In genomic region chr2:40534528-40534927, GRCh38 we compare ENCODE assay signal across 16 cellular contexts.
"Had no signal": no experiment of that assay in that cellular context is flagged by ENCODE, and none has a peak within 500 bp of the region (broad histone marks: within the 10 kb centered on the region; RNA-seq: fewer than 3 reads in every experiment).

No MANE protein-coding gene starts in this region.

- DNase-seq: activated CD4-positive, alpha-beta T cell treated with anti-CD3 and anti-CD28 coated beads, Interleukin-2, amount 50 U/mL, for 48 hours; activated effector memory CD4-positive, alpha-beta T cell treated with Interleukin-2 at 50 U/mL for 16 hours; activated naive CD4-positive, alpha-beta T cell treated with anti-CD3 and anti-CD28 coated beads, Interleukin-2, amount 50 U/mL, for 16 hours; activated T-cell treated with anti-CD3 and anti-CD28 coated beads, Interleukin-2, amount 50 U/mL, for 24 hours; caudate nucleus; kidney; left ventricle myocardium inferior; mesenchymal stem cell; nephron progenitor cell; spleen; stimulated activated naive CD8-positive, alpha-beta T cell treated with anti-CD3 and anti-CD28 coated beads, Interleukin-15, amount 100 ng/mL, for 72 hours; testis; upper lobe of left lung had no signal

- H3K9me3 Mint-ChIP-seq: activated T-cell treated with anti-CD3 and anti-CD28 coated beads, Interleukin-2, amount 50 U/mL, for 24 hours; nephron progenitor cell; stimulated activated naive CD8-positive, alpha-beta T cell treated with anti-CD3 and anti-CD28 coated beads, Interleukin-15, amount 100 ng/mL, for 72 hours had no signal

- H3K4me3 Mint-ChIP-seq: activated T-cell treated with anti-CD3 and anti-CD28 coated beads, Interleukin-2, amount 50 U/mL, for 24 hours; nephron progenitor cell; stimulated activated naive CD8-positive, alpha-beta T cell treated with anti-CD3 and anti-CD28 coated beads, Interleukin-15, amount 100 ng/mL, for 72 hours had no signal

- H3K27ac Mint-ChIP-seq: activated T-cell treated with anti-CD3 and anti-CD28 coated beads, Interleukin-2, amount 50 U/mL, for 24 hours; nephron progenitor cell; progenitor cell of endocrine pancreas; stimulated activated naive CD8-positive, alpha-beta T cell treated with anti-CD3 and anti-CD28 coated beads, Interleukin-15, amount 100 ng/mL, for 72 hours had no signal

- H3K4me1 Mint-ChIP-seq: nephron progenitor cell; stimulated activated naive CD8-positive, alpha-beta T cell treated with anti-CD3 and anti-CD28 coated beads, Interleukin-15, amount 100 ng/mL, for 72 hours had no signal

- FAIRE-seq: colon, endometrium, kidney had no signal

- H3K27me3 Mint-ChIP-seq: activated T-cell treated with anti-CD3 and anti-CD28 coated beads, Interleukin-2, amount 50 U/mL, for 24 hours; progenitor cell of endocrine pancreas; stimulated activated naive CD8-positive, alpha-beta T cell treated with anti-CD3 and anti-CD28 coated beads, Interleukin-15, amount 100 ng/mL, for 72 hours had no signal
